Comparison of ENCODE assay signal across 2 cellular contexts in genomic region chr10:127614484-127614883, GRCh38.
TF ChIP-seq lines count a peak whose summit lies in the region.

No MANE protein-coding gene starts in this region.

TF ChIP-seq in GM23338, 12 proteins besides CTCF, POLR2A, EP300 and RAD21 (continued from another document):
- no peak for TF ChIP-seq REST (IDR thresholded peaks at IDR 0.05; ENCODE audit: unreplicated experiment)
- TF ChIP-seq CREB1 (CRISPR knock-in tag; IDR thresholded peaks at IDR 0.05; ENCODE audit: low read depth), result no peak
- TF ChIP-seq ETS1 (IDR thresholded peaks at IDR 0.05), result no peak
- no peak for TF ChIP-seq ZNF114 (CRISPR knock-in tag; IDR thresholded peaks at IDR 0.05)
- TF ChIP-seq POLR2AphosphoS5 (IDR thresholded peaks at IDR 0.05; ENCODE audit: low read depth), result no peak
- no peak for TF ChIP-seq ZNF462 (CRISPR knock-in tag; IDR thresholded peaks at IDR 0.05)
- TF ChIP-seq JUNB (IDR thresholded peaks at IDR 0.05; ENCODE audit: unreplicated experiment), result no peak
- TF ChIP-seq STAT1 (IDR thresholded peaks at IDR 0.05; ENCODE audit: unreplicated experiment), result no peak
- TF ChIP-seq EZH2 (IDR thresholded peaks at IDR 0.05; ENCODE audit: low read depth, unreplicated experiment), result no peak
- no peak for TF ChIP-seq EZH2phosphoT487 (IDR thresholded peaks at IDR 0.05; ENCODE audit: unreplicated experiment)

TF ChIP-seq in WTC11, 78 proteins besides CTCF, POLR2A, EP300 and RAD21 (continued from another document):
- TF ChIP-seq, protein P1, sequence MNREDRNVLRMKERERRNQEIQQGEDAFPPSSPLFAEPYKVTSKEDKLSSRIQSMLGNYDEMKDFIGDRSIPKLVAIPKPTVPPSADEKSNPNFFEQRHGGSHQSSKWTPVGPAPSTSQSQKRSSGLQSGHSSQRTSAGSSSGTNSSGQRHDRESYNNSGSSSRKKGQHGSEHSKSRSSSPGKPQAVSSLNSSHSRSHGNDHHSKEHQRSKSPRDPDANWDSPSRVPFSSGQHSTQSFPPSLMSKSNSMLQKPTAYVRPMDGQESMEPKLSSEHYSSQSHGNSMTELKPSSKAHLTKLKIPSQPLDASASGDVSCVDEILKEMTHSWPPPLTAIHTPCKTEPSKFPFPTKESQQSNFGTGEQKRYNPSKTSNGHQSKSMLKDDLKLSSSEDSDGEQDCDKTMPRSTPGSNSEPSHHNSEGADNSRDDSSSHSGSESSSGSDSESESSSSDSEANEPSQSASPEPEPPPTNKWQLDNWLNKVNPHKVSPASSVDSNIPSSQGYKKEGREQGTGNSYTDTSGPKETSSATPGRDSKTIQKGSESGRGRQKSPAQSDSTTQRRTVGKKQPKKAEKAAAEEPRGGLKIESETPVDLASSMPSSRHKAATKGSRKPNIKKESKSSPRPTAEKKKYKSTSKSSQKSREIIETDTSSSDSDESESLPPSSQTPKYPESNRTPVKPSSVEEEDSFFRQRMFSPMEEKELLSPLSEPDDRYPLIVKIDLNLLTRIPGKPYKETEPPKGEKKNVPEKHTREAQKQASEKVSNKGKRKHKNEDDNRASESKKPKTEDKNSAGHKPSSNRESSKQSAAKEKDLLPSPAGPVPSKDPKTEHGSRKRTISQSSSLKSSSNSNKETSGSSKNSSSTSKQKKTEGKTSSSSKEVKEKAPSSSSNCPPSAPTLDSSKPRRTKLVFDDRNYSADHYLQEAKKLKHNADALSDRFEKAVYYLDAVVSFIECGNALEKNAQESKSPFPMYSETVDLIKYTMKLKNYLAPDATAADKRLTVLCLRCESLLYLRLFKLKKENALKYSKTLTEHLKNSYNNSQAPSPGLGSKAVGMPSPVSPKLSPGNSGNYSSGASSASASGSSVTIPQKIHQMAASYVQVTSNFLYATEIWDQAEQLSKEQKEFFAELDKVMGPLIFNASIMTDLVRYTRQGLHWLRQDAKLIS (CRISPR knock-in tag; IDR thresholded peaks at IDR 0.05; ENCODE audit: borderline replicate concordance), result no peak
- TF ChIP-seq ATF1 (CRISPR knock-in tag; IDR thresholded peaks at IDR 0.05), result no peak
